ENCODE assay signal across 8 cellular contexts in the genomic region with DNA sequence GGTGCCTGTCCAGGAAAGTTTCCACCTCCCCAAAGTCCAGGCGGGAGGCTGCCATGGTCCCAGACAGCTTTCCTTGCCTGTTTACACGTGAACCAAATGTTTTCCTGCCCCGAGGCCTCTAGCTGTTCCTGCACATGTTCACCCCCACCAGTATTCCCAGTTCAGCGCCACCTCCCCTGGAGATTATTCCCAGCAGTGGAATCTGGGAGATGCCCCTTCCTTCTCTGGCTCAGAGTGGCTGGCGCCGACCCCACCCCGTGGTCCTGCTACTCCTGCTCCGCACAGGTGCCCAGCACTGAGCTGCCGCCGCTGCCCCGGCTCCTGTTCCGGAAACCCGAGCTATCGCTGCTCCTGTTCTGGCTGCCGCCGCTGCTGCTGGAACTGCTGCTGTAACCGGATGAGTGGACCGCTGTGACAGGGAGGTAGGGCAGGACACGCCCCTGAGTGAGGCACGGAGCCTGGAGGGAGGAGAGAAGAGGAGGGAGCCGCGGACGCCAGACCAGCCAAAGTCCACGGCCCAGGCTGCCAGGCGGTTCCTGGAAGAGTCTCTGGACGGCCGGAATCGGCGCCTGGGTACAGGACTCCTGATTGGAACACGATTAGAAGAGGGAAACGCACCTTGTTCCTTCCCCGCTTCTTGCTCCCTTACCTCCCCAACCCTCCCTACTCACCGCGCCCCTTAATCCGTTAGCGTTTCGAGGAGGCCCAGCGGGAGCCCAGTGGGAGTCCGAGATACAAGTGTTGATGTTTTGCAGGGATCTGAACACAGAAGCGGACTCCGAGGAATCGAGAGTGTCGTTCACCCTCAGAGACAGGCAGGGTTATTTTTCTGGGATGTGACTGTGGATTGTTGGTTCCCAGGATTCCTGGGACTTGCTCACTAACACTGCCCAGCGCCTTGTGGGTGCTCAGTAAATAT. TPM values are rescaled to one million over a fixed set of nuclear protein-coding genes. Genes with fewer than 3 reads are reported as not detected.
DNase-seq lines count a peak whose midpoint lies in the region; ATAC-seq and TF ChIP-seq lines count a peak whose summit lies in the region.

A gene (minus strand): TSS at position 395 of the 919 bp plus-strand sequence. CDS start 340 bp downstream, at position 55.

- no peaks in the 10 kb centered on the region for H4K20me1 ChIP-seq in MM.1S (ENCODE audit: insufficient read depth, low read length)
- H4K20me1 ChIP-seq in SK-N-SH (ENCODE audit: insufficient read depth): no peaks in the 10 kb centered on the region
- no peaks in the 10 kb centered on the region for H4K20me1 ChIP-seq in smooth muscle cell (ENCODE audit: low read depth)

- no peak for TF ChIP-seq CTCF in AG09309 (IDR thresholded peaks at IDR 0.05; ENCODE audit: control insufficient read depth, insufficient read depth, low read depth, low read length, missing control alignments)
- TF ChIP-seq CTCF in GM20000 (IDR thresholded peaks at IDR 0.05; ENCODE audit: extremely low read depth, missing control alignments): no peak
- no peak for TF ChIP-seq CTCF in MM.1S (IDR thresholded peaks at IDR 0.05; ENCODE audit: low read length)
- no peak for TF ChIP-seq CTCF in SK-N-SH (IDR thresholded peaks at IDR 0.05)
- no peak for TF ChIP-seq CTCF in smooth muscle cell (IDR thresholded peaks at IDR 0.05; ENCODE audit: borderline replicate concordance, insufficient read depth, poor library complexity, severe bottlenecking)

- DNase-seq in AG09309 (ENCODE audit: low read depth) (peak; percentile 18), GM20000 (ENCODE audit: low spot score) (peak; percentile 9), MM.1S (peak; percentile 43), SK-N-SH (peak; percentile 87), iris pigment epithelial cell (ENCODE audit: low read depth) (peak; percentile 69), smooth muscle cell (lab: John Stamatoyannopoulos, UW; ENCODE audit: unreplicated experiment) (peak; percentile 41)
- DNase-seq in central memory CD8-positive, alpha-beta T cell (ENCODE audit: low spot score in 2 of 2): no peak

- no peaks in the 10 kb centered on the region for H3K36me3 ChIP-seq in MM.1S (replicated peaks; ENCODE audit: insufficient read depth, low read length)
- H3K36me3 ChIP-seq in SK-N-SH (replicated peaks in 1 of 2; ENCODE audit: control insufficient read depth in 1 of 2, insufficient read depth in 2 of 2, low read length in 1 of 2): no peaks in the 10 kb centered on the region
- H3K36me3 ChIP-seq in smooth muscle cell (ENCODE audit: low read depth): no peaks in the 10 kb centered on the region

- CTCF ChIA-PET in SK-N-SH (lab: Yijun Ruan, JAX): interaction anchor here (0.8 to 3.9 kb wide), 3 partner anchors 39 to 89 kb away, joined by 3 to 22 read pairs (median 13); a partner anchor contains a TSS

- H3K9me3 Mint-ChIP-seq in central memory CD8-positive, alpha-beta T cell: no peaks in the 10 kb centered on the region

- H3K27ac Mint-ChIP-seq in central memory CD8-positive, alpha-beta T cell (ENCODE audit: low read depth): no peak within 1 kb of the TSS

- no peaks in the 10 kb centered on the region for H3F3A ChIP-seq in MM.1S (ENCODE audit: insufficient read depth, low read length)
- no peaks in the 10 kb centered on the region for H3F3A ChIP-seq in SK-N-SH (replicated peaks; ENCODE audit: insufficient read depth)
- no peaks in the 10 kb centered on the region for H3F3A ChIP-seq in smooth muscle cell (ENCODE audit: low read depth)

- TF ChIP-seq EP300 in SK-N-SH (IDR thresholded peaks at IDR 0.05; ENCODE audit: borderline replicate concordance in 1 of 2, low read depth in 1 of 2, low read length in 1 of 2): peak in 1 of 2 experiments; percentile 26; a peak in 1 of 4 replicates

- H3K27ac ChIP-seq in MM.1S (ENCODE audit: low read length): no peak within 1 kb of the TSS
- H3K27ac ChIP-seq in SK-N-SH (ENCODE audit: low read depth in 2 of 2, low read length in 1 of 2): peak within 1 kb of the TSS; percentile 31 to 92
- H3K27ac ChIP-seq in smooth muscle cell (ENCODE audit: low read depth): no peak within 1 kb of the TSS

- H2AFZ ChIP-seq in MM.1S (ENCODE audit: low read length): peak within 1 kb of the TSS; percentile 52
- H2AFZ ChIP-seq in SK-N-SH (ENCODE audit: low read depth): peak within 1 kb of the TSS; percentile 98
- H2AFZ ChIP-seq in smooth muscle cell (ENCODE audit: low read depth): peak within 1 kb of the TSS; percentile 98

- H3K79me2 ChIP-seq in MM.1S (ENCODE audit: low read length) (no peaks in the 10 kb centered on the region), SK-N-SH (ENCODE audit: insufficient read depth) (no peaks in the 10 kb centered on the region), smooth muscle cell (ENCODE audit: low read depth) (no peaks in the 10 kb centered on the region)

- POLR2A ChIA-PET in SK-N-SH (lab: Yijun Ruan, JAX): interaction anchor here (0.9 kb wide), 1 partner anchor 89 kb away, joined by 4 read pairs; no protein-coding TSS in a partner anchor

- H3K4me1 Mint-ChIP-seq in central memory CD8-positive, alpha-beta T cell: peaks cover 11% of the 10 kb centered on the region

- no peaks in the 10 kb centered on the region for H3K9me2 ChIP-seq in MM.1S (replicated peaks; ENCODE audit: insufficient read depth, low read length)
- H3K9me2 ChIP-seq in SK-N-SH: no peaks in the 10 kb centered on the region

- H3K4me3 Mint-ChIP-seq in central memory CD8-positive, alpha-beta T cell: peak within 1 kb of the TSS; percentile 10

- H3K4me2 ChIP-seq in MM.1S (ENCODE audit: low read depth, low read length) (peak within 1 kb of the TSS; percentile 41; the same call in 1 of the 2 replicates), SK-N-SH (peak within 1 kb of the TSS; percentile 93), smooth muscle cell (peak within 1 kb of the TSS; percentile 96)

- H3K9ac ChIP-seq in MM.1S (ENCODE audit: low read length) (no peak within 1 kb of the TSS), SK-N-SH (peak within 1 kb of the TSS; percentile 66), smooth muscle cell (ENCODE audit: low read depth) (peak within 1 kb of the TSS; percentile 32)

- ATAC-seq in central memory CD8-positive, alpha-beta T cell (replicated peaks; ENCODE audit: extremely low read depth, poor library complexity, severe bottlenecking): no peak
- no peak for ATAC-seq in GM19455 (IDR thresholded peaks at IDR 0.05; ENCODE audit: unreplicated experiment)

- H3K4me3 ChIP-seq in AG09309 (ENCODE audit: control insufficient read depth, low read depth, low read length) (peak within 1 kb of the TSS; percentile 68), MM.1S (ENCODE audit: low read length) (peak within 1 kb of the TSS; percentile 26; the same call in 1 of the 2 replicates), SK-N-SH (ENCODE audit: low read depth in 2 of 2, low read length in 1 of 2) (peak within 1 kb of the TSS; percentile 59 to 67), smooth muscle cell (peak within 1 kb of the TSS; percentile 65)

- no peaks in the 10 kb centered on the region for H3K27me3 ChIP-seq in MM.1S (replicated peaks; ENCODE audit: insufficient read depth, low read length)
- H3K27me3 ChIP-seq in SK-N-SH (ENCODE audit: insufficient read depth): no peaks in the 10 kb centered on the region
- H3K27me3 ChIP-seq in smooth muscle cell (ENCODE audit: low read depth): peaks cover 7% of the 10 kb centered on the region

- H3K9me3 ChIP-seq in MM.1S (replicated peaks; ENCODE audit: insufficient read depth, low read length): no peaks in the 10 kb centered on the region
- H3K9me3 ChIP-seq in SK-N-SH: no peaks in the 10 kb centered on the region
- no peaks in the 10 kb centered on the region for H3K9me3 ChIP-seq in smooth muscle cell (replicated peaks; ENCODE audit: low read depth)

- H3K27me3 Mint-ChIP-seq in central memory CD8-positive, alpha-beta T cell: peaks cover 79% of the 10 kb centered on the region

- H3K36me3 Mint-ChIP-seq in central memory CD8-positive, alpha-beta T cell (ENCODE audit: insufficient read depth): no peaks in the 10 kb centered on the region

- no peaks in the 10 kb centered on the region for H3K4me1 ChIP-seq in MM.1S (ENCODE audit: low read length)
- H3K4me1 ChIP-seq in SK-N-SH (ENCODE audit: control insufficient read depth in 1 of 2, insufficient read depth in 2 of 2, low read depth in 1 of 2, low read length in 1 of 2): peaks cover 8 to 17% of the 10 kb centered on the region in 2 experiments; a peak in 3 of 4 replicates
- peaks cover 6% of the 10 kb centered on the region for H3K4me1 ChIP-seq in smooth muscle cell (ENCODE audit: low read depth)

- WGBS in SK-N-SH (ENCODE audit: low lambda C conversion rate): 8% methylated on average over 26 of the region's 44 CpGs
- WGBS in smooth muscle cell (ENCODE audit: low lambda C conversion rate): 5% methylated on average over 44 of the region's 44 CpGs

- TF ChIP-seq RAD21 in SK-N-SH (IDR thresholded peaks at IDR 0.05; ENCODE audit: low read length): 0 out of 2 replicates have a peak, but pooled peaks have one; percentile 4

TF ChIP-seq in SK-N-SH, 30 proteins besides CTCF, POLR2A, EP300 and RAD21 (continues in another document):
- TF ChIP-seq JUND (IDR thresholded peaks at IDR 0.05): no peak
- TF ChIP-seq, protein P1, sequence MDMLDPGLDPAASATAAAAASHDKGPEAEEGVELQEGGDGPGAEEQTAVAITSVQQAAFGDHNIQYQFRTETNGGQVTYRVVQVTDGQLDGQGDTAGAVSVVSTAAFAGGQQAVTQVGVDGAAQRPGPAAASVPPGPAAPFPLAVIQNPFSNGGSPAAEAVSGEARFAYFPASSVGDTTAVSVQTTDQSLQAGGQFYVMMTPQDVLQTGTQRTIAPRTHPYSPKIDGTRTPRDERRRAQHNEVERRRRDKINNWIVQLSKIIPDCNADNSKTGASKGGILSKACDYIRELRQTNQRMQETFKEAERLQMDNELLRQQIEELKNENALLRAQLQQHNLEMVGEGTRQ (IDR thresholded peaks at IDR 0.05; ENCODE audit: borderline replicate concordance, low read depth, low read length): no peak

RNA-seq across cellular contexts. Expression of the gene that starts here (rescaled TPM):
- polyA plus RNA-seq in SK-N-SH (2012; rRNA removed): 0.10 and 0.18 TPM in 2 replicates
- polyA plus RNA-seq in SK-N-SH (2012; cell fraction: cytosol; rRNA removed): 0.09 and 0.14 TPM in 2 replicates
- polyA plus RNA-seq in SK-N-SH (2012; cell fraction: nucleus; rRNA removed): 0.12 and 0.30 TPM in 2 replicates
- under 0.01 TPM in 1 of 2 replicates, not detected in the other for total RNA-seq in smooth muscle cell
- not detected in 2 replicates for polyA plus RNA-seq in smooth muscle cell

Comparison
In these comparisons a context has a peak if more than half of its experiments do, and no peak if none do; other contexts are left out.
1. Peak in DNase-seq, H3K4me3 ChIP-seq, H3K27ac ChIP-seq, H3K9ac ChIP-seq and H3K4me2 ChIP-seq in SK-N-SH; RNA of the gene not detected or under 1 TPM.
2. Peak in DNase-seq, H3K4me3 ChIP-seq, H3K9ac ChIP-seq and H3K4me2 ChIP-seq in smooth muscle cell; RNA of the gene not detected or under 1 TPM.
3. DNase-seq: peak in AG09309 (single experiment), GM20000 (single experiment), MM.1S (single experiment) and iris pigment epithelial cell (single experiment); none in central memory CD8-positive, alpha-beta T cell (0 of 2).
4. H3K4me2 ChIP-seq: peak in every context shown above with its lines; median percentile 96 in smooth muscle cell; 93 in SK-N-SH; 41 in MM.1S.
5. Peak in every context shown above with its lines, with median percentiles within 50 percentile points of each other: H3K4me3 ChIP-seq and H2AFZ ChIP-seq.